ENCODE assay signal across 8 cellular contexts in genomic region chrX:2500091-2500680, GRCh38. TPM values are rescaled to one million over a fixed set of nuclear protein-coding genes. Genes with fewer than 3 reads are reported as not detected.
DNase-seq lines count a peak whose midpoint lies in the region; ATAC-seq and TF ChIP-seq lines count a peak whose summit lies in the region.

No MANE protein-coding gene starts in this region.

- H2BK120ac ChIP-seq in neuronal stem cell (ENCODE audit: low read depth, low read length) = no peak overlapping the region

- H3K9ac ChIP-seq in neuronal stem cell (ENCODE audit: low read depth, low read length, poor library complexity) = peak overlapping the region; percentile 91

- H3K23ac ChIP-seq in neuronal stem cell (ENCODE audit: low read depth, low read length, poor library complexity) = no peak overlapping the region

- H2BK15ac ChIP-seq in neuronal stem cell (ENCODE audit: low read length) = peak overlapping the region; percentile 93

- TF ChIP-seq CTCF in AG04450 (IDR thresholded peaks at IDR 0.05; ENCODE audit: low read depth, low read length) (no peak), foreskin fibroblast (IDR thresholded peaks at IDR 0.05; ENCODE audit: low read depth, low read length) (no peak)

- peak overlapping the region; percentile 86 for H2AFZ ChIP-seq in neuronal stem cell (ENCODE audit: low read length)

- DNase-seq in AG04450 (ENCODE audit: low read depth, low spot score) = no peak
- peak; percentile 11 for DNase-seq in activated T-cell treated with anti-CD3 and anti-CD28 coated beads for 4 hours
- peak; percentile 46 to 72 for DNase-seq in foreskin fibroblast
- DNase-seq in neuronal stem cell (ENCODE audit: low spot score) = no peak
- DNase-seq in NCI-H146 (lab: John Stamatoyannopoulos, UW) = no peak
- DNase-seq in cerebellar nuclear complex (lab: John Stamatoyannopoulos, UW) = no peak

- H3K4me2 ChIP-seq in neuronal stem cell (ENCODE audit: insufficient read depth, low read length, poor library complexity, severe bottlenecking) = peak overlapping the region; percentile 75

- WGBS in neuronal stem cell (ENCODE audit: extremely low coverage in 2 of 2, insufficient read length in 2 of 2, insufficient replicate concordance in 1 of 2), 2 donors = no CpG with 5 or more reads among the region's 54 CpGs

- peaks cover 0 to 26% of the 10 kb centered on the region in 2 donors for H3K36me3 ChIP-seq in neuronal stem cell (replicated peaks in 1 of 2; ENCODE audit: control insufficient read depth in 2 of 2, insufficient read depth in 2 of 2, low read length in 2 of 2)

- no peak overlapping the region for H4K8ac ChIP-seq in neuronal stem cell (ENCODE audit: low read depth, low read length)

- POLR2A ChIA-PET in AG04450 (lab: Yijun Ruan, JAX) = no interaction called here

- peak overlapping the region; percentile 94 for H3K14ac ChIP-seq in neuronal stem cell (ENCODE audit: low read length)

- peak overlapping the region; percentile 93 for H2BK5ac ChIP-seq in neuronal stem cell (ENCODE audit: low read length)

- H3K27ac ChIP-seq in AG04450 (ENCODE audit: low read depth, low read length) (peak overlapping the region; percentile 47), neuronal stem cell (replicated peaks; ENCODE audit: low read length) (peak overlapping the region; percentile 39)

- H4K91ac ChIP-seq in neuronal stem cell (ENCODE audit: low read depth, low read length, poor library complexity) = no peak overlapping the region

- H3K27me3 ChIP-seq in AG04450 (ENCODE audit: control insufficient read depth, insufficient read depth, low read length) (no peaks in the 10 kb centered on the region), neuronal stem cell (ENCODE audit: control insufficient read depth in 3 of 3, insufficient read depth in 3 of 3, low read depth in 1 of 3, low read length in 3 of 3) (no peaks in the 10 kb centered on the region)

- H3K4me3 ChIP-seq in AG04450 (ENCODE audit: low read depth, low read length) (peak overlapping the region; percentile 72), foreskin fibroblast (ENCODE audit: low read depth in 1 of 2, low read length in 2 of 2) (peak overlapping the region; percentile 77 to 88), neuronal stem cell (ENCODE audit: low read length in 2 of 2) (peak overlapping the region; percentile 56 to 82)

- no peak overlapping the region for H2BK12ac ChIP-seq in neuronal stem cell (ENCODE audit: low read length)

- peak overlapping the region; percentile 63 for H2AK5ac ChIP-seq in neuronal stem cell (ENCODE audit: low read depth, low read length)

- peak overlapping the region; percentile 99 for H3K18ac ChIP-seq in neuronal stem cell (ENCODE audit: low read length)

- peaks cover 7% of the 10 kb centered on the region for H3K79me1 ChIP-seq in neuronal stem cell (ENCODE audit: low read depth, low read length)

- H3K9me3 ChIP-seq in AG04450 (ENCODE audit: control insufficient read depth, insufficient read depth, low read length) = no peaks in the 10 kb centered on the region
- no peaks in the 10 kb centered on the region for H3K9me3 ChIP-seq in neuronal stem cell (replicated peaks in 1 of 2; ENCODE audit: control insufficient read depth in 2 of 2, insufficient read depth in 1 of 2, low read depth in 1 of 2, low read length in 2 of 2)

- H3K4me1 ChIP-seq in neuronal stem cell (ENCODE audit: control insufficient read depth in 2 of 2, insufficient read depth in 1 of 2, low read depth in 1 of 2, low read length in 2 of 2) = peaks cover 8 to 13% of the 10 kb centered on the region in 2 donors

- ATAC-seq in GM19372 (IDR thresholded peaks at IDR 0.05; ENCODE audit: low read depth, unreplicated experiment) = peak; percentile 51
- peak; percentile 36 for ATAC-seq in HG03521 (IDR thresholded peaks at IDR 0.05; ENCODE audit: unreplicated experiment)

- H3K4ac ChIP-seq in neuronal stem cell (ENCODE audit: low read length) = no peak overlapping the region

- CTCF ChIA-PET in AG04450 (lab: Charles Lee) = no interaction called here

RNA-seq across cellular contexts. Expression of gene DHRSX, which starts 0.6 kb away (rescaled TPM):
- 43.2 and 47.9 TPM in 2 replicates for polyA plus RNA-seq in AG04450 (2011; rRNA removed)
- 29.2 and 46.6 TPM in 2 replicates for polyA minus RNA-seq in AG04450 (2011; rRNA and poly(A)+ RNA removed)
- polyA plus RNA-seq in neuronal stem cell (2013, experiment 1 of 2) = 24.5 TPM
- polyA plus RNA-seq in neuronal stem cell (2013, experiment 2 of 2) = 24.6 TPM

RNA-seq across cellular contexts. Expression of gene ZBED1, which starts 0.6 kb away (rescaled TPM):
- polyA plus RNA-seq in AG04450 (2011; rRNA removed) = 23.0 and 25.6 TPM in 2 replicates
- polyA minus RNA-seq in AG04450 (2011; rRNA and poly(A)+ RNA removed) = 19.9 and 23.5 TPM in 2 replicates
- polyA plus RNA-seq in neuronal stem cell (2013, experiment 1 of 2) = 19.2 TPM
- polyA plus RNA-seq in neuronal stem cell (2013, experiment 2 of 2) = 18.2 TPM

Comparison
In these comparisons a context has a peak if more than half of its experiments do, and no peak if none do; other contexts are left out.
1. DNase-seq: peak in activated T-cell treated with anti-CD3 and anti-CD28 coated beads for 4 hours (single experiment) and foreskin fibroblast (2 of 2); none in AG04450 (single experiment), neuronal stem cell (single experiment), NCI-H146 (single experiment) and cerebellar nuclear complex (0 of 2).
2. Peak in every context shown above with its lines, with median percentiles within 50 percentile points of each other: H3K4me3 ChIP-seq.